ENCODE assay signal across 1 cellular context in genomic region chrX:136712631-136713030, GRCh38.
TF ChIP-seq lines count a peak whose summit lies in the region.

No MANE protein-coding gene starts in this region.

TF ChIP-seq in GM23338, 12 proteins besides CTCF, POLR2A, EP300 and RAD21 (continued from another document):
- no peak for TF ChIP-seq ZNF462 (CRISPR knock-in tag; IDR thresholded peaks at IDR 0.05)
